26 cellular contexts compared by ENCODE assay signal in the genomic region with DNA sequence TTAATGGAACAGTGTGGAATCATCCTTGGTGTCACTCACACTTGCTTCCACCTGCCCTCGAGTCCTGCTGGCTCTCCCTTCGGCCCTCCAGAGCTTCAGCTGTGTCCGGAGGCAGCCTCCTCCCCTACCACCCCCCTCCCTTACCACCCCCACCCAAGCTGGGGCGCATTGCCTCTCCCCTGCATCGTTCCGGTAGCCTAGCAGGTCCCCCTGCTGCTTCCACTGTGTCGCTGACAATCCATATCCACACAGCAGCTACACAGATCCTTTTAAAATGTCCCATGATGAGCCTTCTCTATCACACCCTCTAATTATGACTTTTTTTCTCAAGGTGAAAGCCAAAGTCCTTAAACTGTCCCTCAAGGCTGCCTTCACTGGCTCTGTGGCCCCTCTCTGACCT.
DNase-seq lines count a peak whose midpoint lies in the region; ATAC-seq, FAIRE-seq and TF ChIP-seq lines count a peak whose summit lies in the region.
"Had no signal": no experiment of that assay in that cellular context is flagged by ENCODE, and none has a peak within 500 bp of the region (broad histone marks: within the 10 kb centered on the region; RNA-seq: fewer than 3 reads in every experiment).

No MANE protein-coding gene starts in this region.

- H3K4me3 Mint-ChIP-seq in WTC11: no peak overlapping the region
- H3K4me3 Mint-ChIP-seq in central memory CD8-positive, alpha-beta T cell: no peak overlapping the region

- H3K36me3 Mint-ChIP-seq in WTC11: no peaks in the 10 kb centered on the region; the same call in 1 of the 2 replicates
- no peaks in the 10 kb centered on the region for H3K36me3 Mint-ChIP-seq in central memory CD8-positive, alpha-beta T cell (ENCODE audit: insufficient read depth)
- H3K36me3 Mint-ChIP-seq: CD4-positive, alpha-beta memory T cell had no signal

- H3K4me1 ChIP-seq in HepG2 (ENCODE audit: insufficient read depth, low read length) (no peaks in the 10 kb centered on the region), right lobe of liver (no peaks in the 10 kb centered on the region), neuronal stem cell (ENCODE audit: control insufficient read depth in 2 of 2, insufficient read depth in 1 of 2, low read depth in 1 of 2, low read length in 2 of 2) (peaks cover 10 to 37% of the 10 kb centered on the region in 2 donors), prostate gland (replicated peaks) (no peaks in the 10 kb centered on the region)

- H4K91ac ChIP-seq in neuronal stem cell (ENCODE audit: low read depth, low read length, poor library complexity): no peak overlapping the region

- BruUV-seq in HepG2 (replicated peaks; lab: Mats Ljungman, UMichigan): no TSS peak

- H3K14ac ChIP-seq in neuronal stem cell (ENCODE audit: low read length): peak overlapping the region; percentile 75

- no peaks in the 10 kb centered on the region for H3K79me1 ChIP-seq in neuronal stem cell (ENCODE audit: low read depth, low read length)

- H3K9me3 ChIP-seq in HepG2 (ENCODE audit: low read length) (no peaks in the 10 kb centered on the region), right lobe of liver (no peaks in the 10 kb centered on the region), neuronal stem cell (replicated peaks in 1 of 2; ENCODE audit: control insufficient read depth in 2 of 2, insufficient read depth in 1 of 2, low read depth in 1 of 2, low read length in 2 of 2) (no peaks in the 10 kb centered on the region), prostate gland (no peaks in the 10 kb centered on the region)

- TF ChIP-seq CTCF in HepG2 (CRISPR knock-in tag; IDR thresholded peaks at IDR 0.05): no peak
- no peak for TF ChIP-seq CTCF in right lobe of liver (IDR thresholded peaks at IDR 0.05)
- no peak for TF ChIP-seq CTCF in WTC11 (IDR thresholded peaks at IDR 0.05)
- TF ChIP-seq CTCF in prostate gland (IDR thresholded peaks at IDR 0.05): no peak

- peak overlapping the region; percentile 27 for H3K18ac ChIP-seq in neuronal stem cell (ENCODE audit: low read length)

- POLR2A ChIA-PET in HepG2 (lab: Yijun Ruan, JAX) (no interaction called here), WTC11 (lab: Charles Lee) (no interaction called here)

- peak overlapping the region; percentile 67 for H2BK120ac ChIP-seq in neuronal stem cell (ENCODE audit: low read depth, low read length)

- peak overlapping the region; percentile 44 for H3K23ac ChIP-seq in neuronal stem cell (ENCODE audit: low read depth, low read length, poor library complexity)

- H3K4me3 ChIP-seq in HepG2 (replicated peaks in 1 of 3; ENCODE audit: insufficient read depth in 1 of 3, low read depth in 2 of 3, low read length in 3 of 3): no peak overlapping the region
- no peak overlapping the region for H3K4me3 ChIP-seq in right lobe of liver
- no peak overlapping the region for H3K4me3 ChIP-seq in neuronal stem cell (ENCODE audit: low read length in 2 of 2)
- H3K4me3 ChIP-seq in prostate gland: no peak overlapping the region
- H3K4me3 ChIP-seq: GM23248 had no signal

- H3K9me3 Mint-ChIP-seq in WTC11: no peaks in the 10 kb centered on the region
- H3K9me3 Mint-ChIP-seq in central memory CD8-positive, alpha-beta T cell: no peaks in the 10 kb centered on the region
- H3K9me3 Mint-ChIP-seq: CD4-positive, alpha-beta memory T cell had no signal

- H2BK15ac ChIP-seq in neuronal stem cell (ENCODE audit: low read length): peak overlapping the region; percentile 77

- 39% methylated on average over 7 of the region's 7 CpGs for WGBS in HepG2 (ENCODE audit: low lambda C conversion rate)
- 57% methylated on average over 3 of the region's 7 CpGs for WGBS in right lobe of liver (ENCODE audit: insufficient coverage, low coverage, low lambda C conversion rate, missing lambda C conversion rate)
- WGBS in neuronal stem cell (ENCODE audit: extremely low coverage in 2 of 2, insufficient read length in 2 of 2, insufficient replicate concordance in 1 of 2), 2 donors: no CpG with 5 or more reads among the region's 7 CpGs
- 85% methylated on average over 7 of the region's 7 CpGs for WGBS in prostate gland

- intact Hi-C loops in HepG2 (cut with micrococcal nuclease; ENCODE audit: unreplicated experiment) (no loop called here), right lobe of liver (cut with DNase I) (no loop called here), prostate gland (cut with DNase I) (no loop called here), left colon (cut with DNase I, micrococcal nuclease) (no loop called here)

- H2BK12ac ChIP-seq in neuronal stem cell (ENCODE audit: low read length): no peak overlapping the region

- no peaks in the 10 kb centered on the region for H3K36me3 ChIP-seq in HepG2 (replicated peaks in 1 of 2; ENCODE audit: control insufficient read depth in 1 of 2, insufficient read depth in 2 of 2, low read length in 2 of 2)
- H3K36me3 ChIP-seq in right lobe of liver: no peaks in the 10 kb centered on the region
- H3K36me3 ChIP-seq in neuronal stem cell (replicated peaks in 1 of 2; ENCODE audit: control insufficient read depth in 2 of 2, insufficient read depth in 2 of 2, low read length in 2 of 2): no peaks in the 10 kb centered on the region
- no peaks in the 10 kb centered on the region for H3K36me3 ChIP-seq in prostate gland

- peak overlapping the region; percentile 72 for H2AK5ac ChIP-seq in neuronal stem cell (ENCODE audit: low read depth, low read length)

- no peaks in the 10 kb centered on the region for H3K27me3 ChIP-seq in HepG2 (ENCODE audit: control insufficient read depth in 1 of 2, insufficient read depth in 2 of 2, low read length in 2 of 2)
- no peaks in the 10 kb centered on the region for H3K27me3 ChIP-seq in right lobe of liver
- no peaks in the 10 kb centered on the region for H3K27me3 ChIP-seq in neuronal stem cell (ENCODE audit: control insufficient read depth in 3 of 3, insufficient read depth in 3 of 3, low read depth in 1 of 3, low read length in 3 of 3)
- no peaks in the 10 kb centered on the region for H3K27me3 ChIP-seq in prostate gland (replicated peaks; ENCODE audit: insufficient read depth)

- H3K4me2 ChIP-seq in HepG2 (ENCODE audit: low read depth, low read length): no peak overlapping the region
- H3K4me2 ChIP-seq in neuronal stem cell (ENCODE audit: insufficient read depth, low read length, poor library complexity, severe bottlenecking): no peak overlapping the region

- TF ChIP-seq POLR2A in HepG2 (IDR thresholded peaks at IDR 0.05; ENCODE audit: insufficient read depth in 1 of 2, low read depth in 2 of 2, low read length in 2 of 2): no peak
- no peak for TF ChIP-seq POLR2A in right lobe of liver (IDR thresholded peaks at IDR 0.05)
- no peak for TF ChIP-seq POLR2A in prostate gland (IDR thresholded peaks at IDR 0.05)

- peak; percentile 62 for ATAC-seq in HepG2
- ATAC-seq in right lobe of liver: no peak
- peak; percentile 54 for ATAC-seq in WTC11
- no peak for ATAC-seq in central memory CD8-positive, alpha-beta T cell (replicated peaks; ENCODE audit: extremely low read depth, poor library complexity, severe bottlenecking)
- ATAC-seq in left colon: no peak
- no peak for ATAC-seq in GM18867 (IDR thresholded peaks at IDR 0.05; ENCODE audit: unreplicated experiment)
- ATAC-seq: HCT116 had no signal

- no peaks in the 10 kb centered on the region for H3K79me2 ChIP-seq in HepG2 (ENCODE audit: insufficient read depth, low read length)

- no peaks in the 10 kb centered on the region for H3K27me3 Mint-ChIP-seq in WTC11 (ENCODE audit: low read depth)
- peaks cover 4% of the 10 kb centered on the region for H3K27me3 Mint-ChIP-seq in central memory CD8-positive, alpha-beta T cell

- no peak for TF ChIP-seq RAD21 in HepG2 (CRISPR knock-in tag; IDR thresholded peaks at IDR 0.05)

- H4K8ac ChIP-seq in neuronal stem cell (ENCODE audit: low read depth, low read length): no peak overlapping the region

- in situ Hi-C loops in HepG2 (cut with HindIII; ENCODE audit: extremely low pct_ligation_motif_present, low pct_unique_long_range_greater_than_20kb): no loop called here

- DNase-seq in HepG2 (ENCODE audit: low spot score) (no peak), right lobe of liver (no peak), WTC11 (ENCODE audit: low spot score) (no peak), neuronal stem cell (ENCODE audit: low spot score) (no peak), prostate gland (ENCODE audit: low spot score) (no peak), left colon (no peak)
- no peak for DNase-seq in central memory CD8-positive, alpha-beta T cell (ENCODE audit: low spot score in 2 of 2)
- DNase-seq: C1 segment of cervical spinal cord; CD4-positive, alpha-beta memory T cell; COR-L47; DMS53; GM23248; KBM-7; MV-4-11; NCI-H1105; NCI-H1436 treated with DMSO at 0.1 percent for 48 hours; NCI-H2029; NCI-H446; NCI-H524 treated with DMSO at 0.1 percent for 48 hours; NCI-H774; SIG-M5 had no signal

- no peaks in the 10 kb centered on the region for H4K20me1 ChIP-seq in HepG2 (ENCODE audit: insufficient read depth, low read length)

- no peak for FAIRE-seq in HepG2 (lab: Jason Lieb, UNC)
- FAIRE-seq: GM18507, RCC 7860 had no signal

- H2BK5ac ChIP-seq in neuronal stem cell (ENCODE audit: low read length): peak overlapping the region; percentile 79

- no peak overlapping the region for H3K4ac ChIP-seq in neuronal stem cell (ENCODE audit: low read length)

- H3K9ac ChIP-seq in HepG2 (ENCODE audit: insufficient read depth, low read depth, low read length) (no peak overlapping the region), neuronal stem cell (ENCODE audit: low read depth, low read length, poor library complexity) (no peak overlapping the region)
- H3K9ac ChIP-seq: GM23248 had no signal

- TF ChIP-seq EP300 in HepG2 (IDR thresholded peaks at IDR 0.05; ENCODE audit: low read depth in 2 of 2, low read length in 2 of 2) (no peak), HepG2 (CRISPR knock-in tag; IDR thresholded peaks at IDR 0.05; ENCODE audit: borderline replicate concordance) (no peak)

- H2AFZ ChIP-seq in HepG2 (ENCODE audit: low read length) (no peak overlapping the region), neuronal stem cell (ENCODE audit: low read length) (no peak overlapping the region)
- H2AFZ ChIP-seq: GM23248 had no signal

- CTCF ChIA-PET in HepG2 (lab: Yijun Ruan, JAX; ENCODE audit: low intra/inter-chr PET ratio, low total read pairs): no interaction called here
- CTCF ChIA-PET in WTC11 (lab: Charles Lee): interaction anchor here (0.5 to 2.4 kb wide), 2 partner anchors 39 to 54 kb away, joined by 3 to 7 read pairs; no protein-coding TSS in a partner anchor

- H3K27ac Mint-ChIP-seq in WTC11: peak overlapping the region; percentile 60
- peak overlapping the region; percentile 33 for H3K27ac Mint-ChIP-seq in central memory CD8-positive, alpha-beta T cell (ENCODE audit: low read depth)

- H3K27ac ChIP-seq in HepG2 (ENCODE audit: extremely low read length, insufficient read depth, low read length): no peak overlapping the region
- no peak overlapping the region for H3K27ac ChIP-seq in right lobe of liver
- no peak overlapping the region for H3K27ac ChIP-seq in neuronal stem cell (replicated peaks; ENCODE audit: low read length)
- H3K27ac ChIP-seq in prostate gland: no peak overlapping the region
- H3K27ac ChIP-seq: GM23248, HL-60 had no signal

- H3K4me1 Mint-ChIP-seq in WTC11: peaks cover 51% of the 10 kb centered on the region
- H3K4me1 Mint-ChIP-seq in central memory CD8-positive, alpha-beta T cell: peaks cover 1% of the 10 kb centered on the region

Comparison
In these comparisons a context has a peak if more than half of its experiments do, and no peak if none do; other contexts are left out.
1. ATAC-seq: peak in HepG2 (single experiment) and WTC11 (single experiment); none in right lobe of liver (0 of 4), central memory CD8-positive, alpha-beta T cell (single experiment), left colon (single experiment) and GM18867 (single experiment).